Comparison of ENCODE assay signal across 17 cellular contexts in genomic region chr10:131245475-131246059, GRCh38.
DNase-seq lines count a peak whose midpoint lies in the region; ATAC-seq and TF ChIP-seq lines count a peak whose summit lies in the region.
"Had no signal": no experiment of that assay in that cellular context is flagged by ENCODE, and none has a peak within 500 bp of the region (broad histone marks: within the 10 kb centered on the region; RNA-seq: fewer than 3 reads in every experiment).

No MANE protein-coding gene starts in this region.

- H3K23ac ChIP-seq in neuronal stem cell (ENCODE audit: low read depth, low read length, poor library complexity), result no peak overlapping the region

- H3K4me3 Mint-ChIP-seq in stimulated activated naive CD8-positive, alpha-beta T cell treated with anti-CD3 and anti-CD28 coated beads, Interleukin-15, amount 100 ng/mL, for 72 hours, result no peak overlapping the region
- H3K4me3 Mint-ChIP-seq in stimulated activated effector memory CD8-positive, alpha-beta T cell treated with anti-CD3 and anti-CD28 coated beads, Interleukin-12 subunit alpha, Interleukin-12 subunit beta, amount 100 ng/mL, for 72 hours, result no peak overlapping the region
- H3K4me3 Mint-ChIP-seq: CD8-positive, alpha-beta T cell; H9 had no signal

- no peak overlapping the region for H2BK12ac ChIP-seq in neuronal stem cell (ENCODE audit: low read length)

- no peak overlapping the region for H2BK120ac ChIP-seq in neuronal stem cell (ENCODE audit: low read depth, low read length)

- H3K27me3 ChIP-seq in neuronal stem cell (ENCODE audit: control insufficient read depth in 3 of 3, insufficient read depth in 3 of 3, low read depth in 1 of 3, low read length in 3 of 3) (no peaks in the 10 kb centered on the region), hepatocyte (peaks cover 19% of the 10 kb centered on the region)

- no peaks in the 10 kb centered on the region for H3K4me1 Mint-ChIP-seq in stimulated activated naive CD8-positive, alpha-beta T cell treated with anti-CD3 and anti-CD28 coated beads, Interleukin-15, amount 100 ng/mL, for 72 hours
- no peaks in the 10 kb centered on the region for H3K4me1 Mint-ChIP-seq in stimulated activated effector memory CD8-positive, alpha-beta T cell treated with anti-CD3 and anti-CD28 coated beads, Interleukin-12 subunit alpha, Interleukin-12 subunit beta, amount 100 ng/mL, for 72 hours

- no peaks in the 10 kb centered on the region for H3K79me1 ChIP-seq in neuronal stem cell (ENCODE audit: low read depth, low read length)

- H3K36me3 ChIP-seq in neuronal stem cell (replicated peaks in 1 of 2; ENCODE audit: control insufficient read depth in 2 of 2, insufficient read depth in 2 of 2, low read length in 2 of 2) (no peaks in the 10 kb centered on the region), hepatocyte (replicated peaks; ENCODE audit: insufficient read depth, low read depth) (no peaks in the 10 kb centered on the region)

- no peaks in the 10 kb centered on the region for H3K36me3 Mint-ChIP-seq in stimulated activated effector memory CD8-positive, alpha-beta T cell treated with anti-CD3 and anti-CD28 coated beads, Interleukin-12 subunit alpha, Interleukin-12 subunit beta, amount 100 ng/mL, for 72 hours
- H3K36me3 Mint-ChIP-seq: CD8-positive, alpha-beta T cell had no signal

- H3K27ac ChIP-seq in neuronal stem cell (replicated peaks; ENCODE audit: low read length) (no peak overlapping the region), hepatocyte (no peak overlapping the region)
- H3K27ac ChIP-seq: 22Rv1, A549 had no signal

- H3K27ac Mint-ChIP-seq in stimulated activated naive CD8-positive, alpha-beta T cell treated with anti-CD3 and anti-CD28 coated beads, Interleukin-15, amount 100 ng/mL, for 72 hours, result no peak overlapping the region
- no peak overlapping the region for H3K27ac Mint-ChIP-seq in stimulated activated effector memory CD8-positive, alpha-beta T cell treated with anti-CD3 and anti-CD28 coated beads, Interleukin-12 subunit alpha, Interleukin-12 subunit beta, amount 100 ng/mL, for 72 hours
- H3K27ac Mint-ChIP-seq: CD8-positive, alpha-beta T cell; H9 had no signal

- no peaks in the 10 kb centered on the region for H3K79me2 ChIP-seq in hepatocyte

- no peak overlapping the region for H3K9ac ChIP-seq in neuronal stem cell (ENCODE audit: low read depth, low read length, poor library complexity)

- no peak for DNase-seq in stimulated activated naive CD8-positive, alpha-beta T cell treated with anti-CD3 and anti-CD28 coated beads, Interleukin-15, amount 100 ng/mL, for 72 hours
- DNase-seq in stimulated activated naive CD8-positive, alpha-beta T cell treated with anti-CD3 and anti-CD28 coated beads, Interleukin-15, Interleukin-2, amounts not matched to agents 100 U/mL and 50 U/mL, for 24 hours, result no peak
- DNase-seq in neuronal stem cell (ENCODE audit: low spot score), result no peak
- DNase-seq in stimulated activated effector memory CD8-positive, alpha-beta T cell treated with anti-CD3 and anti-CD28 coated beads, Interleukin-12 subunit alpha, Interleukin-12 subunit beta, amount 100 ng/mL, for 72 hours (ENCODE audit: low spot score in 2 of 2), result no peak
- no peak for DNase-seq in T-helper 9 cell
- DNase-seq in hepatocyte (ENCODE audit: low spot score), result no peak
- DNase-seq in islet precursor cell, result no peak
- DNase-seq: AML-193; Calu3; CD8-positive, alpha-beta T cell; DMS79 treated with DMSO at 0.1 percent for 48 hours; GF-D8; H9; IMR-90 had no signal

- TF ChIP-seq CTCF in hepatocyte (IDR thresholded peaks at IDR 0.05; ENCODE audit: poor library complexity), result no peak

- H2BK5ac ChIP-seq in neuronal stem cell (ENCODE audit: low read length), result no peak overlapping the region

- H3K4ac ChIP-seq in neuronal stem cell (ENCODE audit: low read length), result no peak overlapping the region

- H3K9me3 ChIP-seq in neuronal stem cell (replicated peaks in 1 of 2; ENCODE audit: control insufficient read depth in 2 of 2, insufficient read depth in 1 of 2, low read depth in 1 of 2, low read length in 2 of 2), result no peaks in the 10 kb centered on the region
- H3K9me3 ChIP-seq in hepatocyte (ENCODE audit: low read depth), result no peaks in the 10 kb centered on the region
- H3K9me3 ChIP-seq: A549 had no signal

- H3K27me3 Mint-ChIP-seq in stimulated activated naive CD8-positive, alpha-beta T cell treated with anti-CD3 and anti-CD28 coated beads, Interleukin-15, amount 100 ng/mL, for 72 hours, result peaks cover 12% of the 10 kb centered on the region

- H4K20me1 ChIP-seq in hepatocyte (ENCODE audit: insufficient read depth, poor library complexity, severe bottlenecking), result no peaks in the 10 kb centered on the region

- no CpG with 5 or more reads among the region's 22 CpGs for WGBS in neuronal stem cell (ENCODE audit: extremely low coverage in 2 of 2, insufficient read length in 2 of 2, insufficient replicate concordance in 1 of 2), 2 donors
- WGBS in hepatocyte (ENCODE audit: low lambda C conversion rate, missing lambda C conversion rate), result 90% methylated on average over 18 of the region's 22 CpGs

- no peaks in the 10 kb centered on the region for H3K9me2 ChIP-seq in hepatocyte (replicated peaks; ENCODE audit: insufficient read depth)

- H2AFZ ChIP-seq in neuronal stem cell (ENCODE audit: low read length), result no peak overlapping the region
- H2AFZ ChIP-seq in hepatocyte, result no peak overlapping the region

- no peak overlapping the region for H3K18ac ChIP-seq in neuronal stem cell (ENCODE audit: low read length)

- no peak overlapping the region for H4K91ac ChIP-seq in neuronal stem cell (ENCODE audit: low read depth, low read length, poor library complexity)

- H2AK5ac ChIP-seq in neuronal stem cell (ENCODE audit: low read depth, low read length), result peak overlapping the region; percentile 58

- H2BK15ac ChIP-seq in neuronal stem cell (ENCODE audit: low read length), result no peak overlapping the region

- H3K4me1 ChIP-seq in neuronal stem cell (ENCODE audit: control insufficient read depth in 2 of 2, insufficient read depth in 1 of 2, low read depth in 1 of 2, low read length in 2 of 2) (peaks cover 0 to 6% of the 10 kb centered on the region in 2 donors), hepatocyte (ENCODE audit: insufficient read depth) (no peaks in the 10 kb centered on the region)
- H3K4me1 ChIP-seq: A549 had no signal

- no peak overlapping the region for H3K14ac ChIP-seq in neuronal stem cell (ENCODE audit: low read length)

- peak; percentile 16 for ATAC-seq in stimulated activated naive CD8-positive, alpha-beta T cell treated with anti-CD3 and anti-CD28 coated beads, Interleukin-15, amount 100 ng/mL, for 72 hours
- ATAC-seq in stimulated activated naive CD8-positive, alpha-beta T cell treated with anti-CD3 and anti-CD28 coated beads, Interleukin-15, Interleukin-2, amounts not matched to agents 100 U/mL and 50 U/mL, for 24 hours, result no peak
- peak; percentile 3 for ATAC-seq in stimulated activated effector memory CD8-positive, alpha-beta T cell treated with anti-CD3 and anti-CD28 coated beads, Interleukin-12 subunit alpha, Interleukin-12 subunit beta, amount 100 ng/mL, for 72 hours
- ATAC-seq: A549; CD8-positive, alpha-beta T cell; K562 had no signal

- no peaks in the 10 kb centered on the region for H3K9me3 Mint-ChIP-seq in stimulated activated naive CD8-positive, alpha-beta T cell treated with anti-CD3 and anti-CD28 coated beads, Interleukin-15, amount 100 ng/mL, for 72 hours
- peaks cover 6% of the 10 kb centered on the region for H3K9me3 Mint-ChIP-seq in stimulated activated effector memory CD8-positive, alpha-beta T cell treated with anti-CD3 and anti-CD28 coated beads, Interleukin-12 subunit alpha, Interleukin-12 subunit beta, amount 100 ng/mL, for 72 hours
- H3K9me3 Mint-ChIP-seq: CD8-positive, alpha-beta T cell; H9 had no signal

- H4K8ac ChIP-seq in neuronal stem cell (ENCODE audit: low read depth, low read length), result no peak overlapping the region

- H3K4me3 ChIP-seq in neuronal stem cell (ENCODE audit: low read length in 2 of 2), result no peak overlapping the region
- no peak overlapping the region for H3K4me3 ChIP-seq in hepatocyte
- H3K4me3 ChIP-seq: A549, K562 had no signal

- H3K4me2 ChIP-seq in neuronal stem cell (ENCODE audit: insufficient read depth, low read length, poor library complexity, severe bottlenecking), result no peak overlapping the region
- H3K4me2 ChIP-seq in hepatocyte, result no peak overlapping the region
- H3K4me2 ChIP-seq: A549 had no signal
